In the genomic region with DNA sequence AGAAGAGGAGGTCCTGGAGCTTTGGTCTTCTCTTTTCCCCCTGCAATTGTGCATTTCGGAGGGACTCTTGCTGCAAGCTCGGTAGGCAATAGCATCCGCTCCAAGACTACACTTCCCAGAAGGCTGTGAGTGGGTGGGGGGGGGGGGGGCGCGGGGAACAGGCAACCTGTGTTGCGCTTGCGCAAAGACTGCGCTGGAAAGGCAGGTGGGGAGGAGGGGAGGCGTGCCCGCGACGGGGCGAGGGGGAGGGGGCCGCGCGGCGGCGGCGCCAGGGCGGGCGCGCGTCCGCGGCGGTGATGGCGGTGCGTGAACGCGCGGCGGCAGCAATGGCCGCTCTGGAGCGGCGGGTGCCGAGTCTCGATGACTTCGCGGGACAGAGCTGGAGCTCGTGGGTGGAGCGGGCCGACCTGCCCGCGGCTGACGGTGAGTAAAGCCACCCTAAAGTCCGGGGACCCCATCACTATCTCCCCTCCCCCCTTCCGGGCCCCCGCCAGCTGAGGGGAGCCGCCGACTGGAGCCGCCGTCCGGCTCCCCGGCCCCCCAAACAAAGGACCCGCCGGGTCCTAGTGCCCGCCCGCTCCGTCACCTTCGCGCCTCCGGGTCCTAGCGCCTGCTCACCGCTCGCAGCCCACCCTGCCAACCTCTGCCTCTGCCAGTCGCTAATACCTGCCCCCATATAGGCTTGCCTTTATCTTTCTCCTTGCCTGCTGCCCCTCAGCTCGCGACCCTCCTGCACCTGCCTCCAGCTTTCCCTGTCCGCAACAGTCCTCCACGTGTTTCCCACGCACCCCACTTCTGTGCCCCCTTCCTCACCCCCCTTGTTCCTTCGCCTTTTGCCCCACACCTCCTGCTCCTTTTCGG, we compare ENCODE assay signal across 8 cellular contexts. TPM values are rescaled to one million over a fixed set of nuclear protein-coding genes. Genes with fewer than 3 reads are reported as not detected.
A peak's percentile ranks its signal among the peaks of the same experiment; 100 is the strongest.
DNase-seq lines count a peak whose midpoint lies in the region; ATAC-seq and TF ChIP-seq lines count a peak whose summit lies in the region.

Gene ATXN7L2 (plus strand): TSS at position 248 of the 861 bp plus-strand sequence. CDS start 49 bp downstream, at position 297.

- H3K9me3 ChIP-seq in CD4-positive, CD25-positive, alpha-beta regulatory T cell (ENCODE audit: control insufficient read depth in 2 of 2, low read length in 2 of 2), result no peaks in the 10 kb centered on the region
- no peaks in the 10 kb centered on the region for H3K9me3 ChIP-seq in lower lobe of right lung

- H3K36me3 ChIP-seq in CD4-positive, CD25-positive, alpha-beta regulatory T cell (ENCODE audit: control insufficient read depth, insufficient read depth, low read length), result peaks cover 4% of the 10 kb centered on the region
- H3K36me3 ChIP-seq in lower lobe of right lung, result peaks cover 13% of the 10 kb centered on the region

- intact Hi-C loops in dorsolateral prefrontal cortex (cut with DNase I) (loop anchor here (1.0 to 5.0 kb wide), 3 partner anchors 58 to 272 kb away; partner anchors contain the start of genes PSMA5 (in 2 of the 2) and SARS1 (in 1 of the 2)), lower lobe of right lung (cut with DNase I) (no loop called here)

- peak; percentile 90 to 94 (median 93) for DNase-seq in CD4-positive, CD25-positive, alpha-beta regulatory T cell
- DNase-seq in NCI-H82 (lab: John Stamatoyannopoulos, UW), result peak; percentile 95
- peak; percentile 94 for DNase-seq in activated CD4-positive, alpha-beta memory T cell treated with anti-CD3 and anti-CD28 coated beads, Interleukin-2, amount 10 ng/mL, durations not matched to agents 7 days and 5 days
- peak; percentile 76 to 93 (median 88) for DNase-seq in dorsolateral prefrontal cortex
- DNase-seq in lower lobe of right lung, result peak; percentile 94
- DNase-seq in stimulated activated CD4-positive, alpha-beta T cell treated with anti-CD3 and anti-CD28 coated beads, TNF-alpha, amount 100 ng/mL, for 1 hour (ENCODE audit: low read depth in 3 of 3, low spot score in 1 of 3), result peak; percentile 83 to 91 (median 86)

- no peaks in the 10 kb centered on the region for H3K27me3 ChIP-seq in CD4-positive, CD25-positive, alpha-beta regulatory T cell (ENCODE audit: control insufficient read depth, insufficient read depth, low read length)
- H3K27me3 ChIP-seq in dorsolateral prefrontal cortex (no peaks in the 10 kb centered on the region), lower lobe of right lung (ENCODE audit: low read depth) (no peaks in the 10 kb centered on the region)

- peaks cover 8% of the 10 kb centered on the region for H3K36me3 Mint-ChIP-seq in CD4-positive, CD25-positive, alpha-beta regulatory T cell
- H3K36me3 Mint-ChIP-seq in activated CD4-positive, alpha-beta memory T cell treated with anti-CD3 and anti-CD28 coated beads, Interleukin-2, amount 10 ng/mL, durations not matched to agents 7 days and 5 days (ENCODE audit: low read depth), result no peaks in the 10 kb centered on the region

- H3K9me3 Mint-ChIP-seq in CD4-positive, CD25-positive, alpha-beta regulatory T cell, result no peaks in the 10 kb centered on the region
- no peaks in the 10 kb centered on the region for H3K9me3 Mint-ChIP-seq in activated CD4-positive, alpha-beta memory T cell treated with anti-CD3 and anti-CD28 coated beads, Interleukin-2, amount 10 ng/mL, durations not matched to agents 7 days and 5 days

- TF ChIP-seq CTCF in dorsolateral prefrontal cortex (IDR thresholded peaks at IDR 0.05 in 54 of 56, conservative IDR thresholded peaks at IDR 0.05 in 2 of 56; ENCODE audit: low read depth in 1 of 56, partially characterized antibody in 56 of 56) (peak in 25 of 56 donors; percentile 6 to 50 (median 23)), lower lobe of right lung (IDR thresholded peaks at IDR 0.05) (no peak)

- peak; percentile 79 for ATAC-seq in CD4-positive, CD25-positive, alpha-beta regulatory T cell (ENCODE audit: low read depth in 2 of 2)
- ATAC-seq in GM19452 (IDR thresholded peaks at IDR 0.05; ENCODE audit: unreplicated experiment) (peak; percentile 85), HG03571 (IDR thresholded peaks at IDR 0.05; ENCODE audit: unreplicated experiment) (peak; percentile 68), lower lobe of right lung (peak; percentile 96 to 97)

- CTCF ChIA-PET in activated CD4-positive, alpha-beta memory T cell treated with anti-CD3 and anti-CD28 coated beads, Interleukin-2, amount 10 ng/mL, durations not matched to agents 7 days and 5 days (lab: Charles Lee), result interaction anchor here (0.6 to 25.9 kb wide), 8 partner anchors 10 to 65 kb away, joined by 3 to 779 read pairs (median 4); partner anchors contain the start of genes CYB561D1, GNAI3, GPR61 and PSMA5

- H3K4me1 Mint-ChIP-seq in CD4-positive, CD25-positive, alpha-beta regulatory T cell, result peaks cover 0 to 35% (median 26%) of the 10 kb centered on the region in 4 donors
- peaks cover 37% of the 10 kb centered on the region for H3K4me1 Mint-ChIP-seq in activated CD4-positive, alpha-beta memory T cell treated with anti-CD3 and anti-CD28 coated beads, Interleukin-2, amount 10 ng/mL, durations not matched to agents 7 days and 5 days

- H3K4me1 ChIP-seq in CD4-positive, CD25-positive, alpha-beta regulatory T cell (ENCODE audit: control insufficient read depth, insufficient read depth, low read length, poor library complexity, severe bottlenecking), result peaks cover 20% of the 10 kb centered on the region
- H3K4me1 ChIP-seq in lower lobe of right lung, result peaks cover 14% of the 10 kb centered on the region

- H3K27me3 Mint-ChIP-seq in CD4-positive, CD25-positive, alpha-beta regulatory T cell, result peaks cover 9% of the 10 kb centered on the region
- H3K27me3 Mint-ChIP-seq in activated CD4-positive, alpha-beta memory T cell treated with anti-CD3 and anti-CD28 coated beads, Interleukin-2, amount 10 ng/mL, durations not matched to agents 7 days and 5 days, result peaks cover 17% of the 10 kb centered on the region

- H3K27ac Mint-ChIP-seq in CD4-positive, CD25-positive, alpha-beta regulatory T cell, result peak within 1 kb of the TSS; percentile 87 to 95 (median 90)
- H3K27ac Mint-ChIP-seq in activated CD4-positive, alpha-beta memory T cell treated with anti-CD3 and anti-CD28 coated beads, Interleukin-2, amount 10 ng/mL, durations not matched to agents 7 days and 5 days, result peak within 1 kb of the TSS; percentile 79

- peak within 1 kb of the TSS; percentile 90 for H3K4me3 ChIP-seq in CD4-positive, CD25-positive, alpha-beta regulatory T cell (ENCODE audit: low read depth, low read length)
- H3K4me3 ChIP-seq in dorsolateral prefrontal cortex (peak within 1 kb of the TSS; percentile 67 to 96 (median 80)), lower lobe of right lung (peak within 1 kb of the TSS; percentile 68)

- H3K27ac ChIP-seq in CD4-positive, CD25-positive, alpha-beta regulatory T cell (ENCODE audit: insufficient read depth, low read length, poor library complexity, severe bottlenecking), result peak within 1 kb of the TSS; percentile 84
- H3K27ac ChIP-seq in dorsolateral prefrontal cortex (peak within 1 kb of the TSS; percentile 86 to 100 (median 99)), lower lobe of right lung (peak within 1 kb of the TSS; percentile 93)

- H3K4me3 Mint-ChIP-seq in CD4-positive, CD25-positive, alpha-beta regulatory T cell, result peak within 1 kb of the TSS; percentile 89 to 97 (median 96)
- peak within 1 kb of the TSS; percentile 93 for H3K4me3 Mint-ChIP-seq in activated CD4-positive, alpha-beta memory T cell treated with anti-CD3 and anti-CD28 coated beads, Interleukin-2, amount 10 ng/mL, durations not matched to agents 7 days and 5 days

- POLR2A ChIA-PET in activated CD4-positive, alpha-beta memory T cell treated with anti-CD3 and anti-CD28 coated beads, Interleukin-2, amount 10 ng/mL, durations not matched to agents 7 days and 5 days (lab: Charles Lee), result interaction anchor here (0.6 to 6.4 kb wide), 18 partner anchors 9 to 551 kb away, joined by 3 to 78 read pairs (median 5); partner anchors contain the start of genes AMIGO1, AMPD2, CELSR2 and CYB561D1

RNA-seq across cellular contexts. Expression of gene ATXN7L2, which starts in this region (rescaled TPM):
- 13.2 TPM for total RNA-seq in CD4-positive, CD25-positive, alpha-beta regulatory T cell
- polyA plus RNA-seq in CD4-positive, CD25-positive, alpha-beta regulatory T cell, result 1 to 10 TPM; 4.7 to 8.0 (median 5.6) TPM
- 1 to 10 TPM; 7.0 to 7.6 TPM for total RNA-seq in activated CD4-positive, alpha-beta memory T cell treated with anti-CD3 and anti-CD28 coated beads, Interleukin-2, amount 10 ng/mL, durations not matched to agents 7 days and 5 days
- 10 to 100 TPM in 105 of 120 experiments, 1 to 10 TPM in 15; 6.6 to 31.7 (median 13.9) TPM for total RNA-seq in dorsolateral prefrontal cortex
- 3.8 TPM for total RNA-seq in lower lobe of right lung

Comparison
In these comparisons a context has a peak if more than half of its experiments do, and no peak if none do; other contexts are left out.
1. Peak in every context shown above with its lines: DNase-seq, ATAC-seq, H3K4me3 ChIP-seq and H3K27ac ChIP-seq.